Comparison of ENCODE assay signal across 8 cellular contexts in genomic region chr12:47773062-47773857, GRCh38. TPM values are rescaled to one million over a fixed set of nuclear protein-coding genes. Genes with fewer than 3 reads are reported as not detected.
DNase-seq lines count a peak whose midpoint lies in the region; ATAC-seq and TF ChIP-seq lines count a peak whose summit lies in the region.

Gene SLC48A1, plus strand, starts transcription at chr12:47773238. Its CDS starts 67 bp downstream, at chr12:47773305.

- H3K27ac ChIP-seq in CD8-positive, alpha-beta T cell (ENCODE audit: low read depth, low read length) = peak within 1 kb of the TSS; percentile 24
- H3K27ac ChIP-seq in subcutaneous abdominal adipose tissue (ENCODE audit: low read depth, low read length) = no peak within 1 kb of the TSS

- no peaks in the 10 kb centered on the region for H3K36me3 ChIP-seq in CD8-positive, alpha-beta T cell (ENCODE audit: insufficient read depth, low read length)
- H3K36me3 ChIP-seq in neuron (ENCODE audit: insufficient read depth, low read length) (no peaks in the 10 kb centered on the region), subcutaneous abdominal adipose tissue (ENCODE audit: control insufficient read depth in 5 of 5, insufficient read depth in 5 of 5, low read length in 5 of 5) (no peaks in the 10 kb centered on the region)

- H3K9me3 ChIP-seq in CD8-positive, alpha-beta T cell (ENCODE audit: low read length) = no peaks in the 10 kb centered on the region
- no peaks in the 10 kb centered on the region for H3K9me3 ChIP-seq in neuron (ENCODE audit: low read length)
- H3K9me3 ChIP-seq in subcutaneous abdominal adipose tissue (ENCODE audit: control insufficient read depth in 5 of 5, low read length in 5 of 5) = no peaks in the 10 kb centered on the region

- no peaks in the 10 kb centered on the region for H3K27me3 ChIP-seq in CD8-positive, alpha-beta T cell (ENCODE audit: insufficient read depth, low read length)
- H3K27me3 ChIP-seq in neuron (ENCODE audit: insufficient read depth, low read length) (no peaks in the 10 kb centered on the region), subcutaneous abdominal adipose tissue (ENCODE audit: control insufficient read depth in 5 of 5, insufficient read depth in 4 of 5, low read length in 5 of 5) (no peaks in the 10 kb centered on the region)

- CTCF ChIA-PET in CD8-positive, alpha-beta T cell (lab: Charles Lee) = interaction anchor here (1.0 to 18.8 kb wide), 14 partner anchors 9 to 68 kb away, joined by 3 to 500 read pairs (median 4); partner anchors contain the start of genes RAPGEF3 and RPAP3

- TF ChIP-seq CTCF in CD8-positive, alpha-beta T cell (IDR thresholded peaks at IDR 0.05) = no peak
- no peak for TF ChIP-seq CTCF in foreskin fibroblast (IDR thresholded peaks at IDR 0.05; ENCODE audit: low read depth, low read length)

- intact Hi-C loops in CD8-positive, alpha-beta T cell (cut with DNase I, micrococcal nuclease) = loop anchor here (2.0 to 10.0 kb wide), 4 partner anchors 14 to 944 kb away; partner anchors contain the start of genes CCNT1 (in 1 of the 2), RAPGEF3 (in 1 of the 2) and TMEM106C (in 1 of the 2)

- peak within 1 kb of the TSS; percentile 58 for H3K4me3 ChIP-seq in CD8-positive, alpha-beta T cell (ENCODE audit: low read depth, low read length)
- H3K4me3 ChIP-seq in foreskin fibroblast (ENCODE audit: low read depth in 1 of 2, low read length in 2 of 2) (peak within 1 kb of the TSS; percentile 54 to 65), neuron (ENCODE audit: low read length) (peak within 1 kb of the TSS; percentile 77), subcutaneous abdominal adipose tissue (ENCODE audit: low read depth in 1 of 5, low read length in 5 of 5) (peak within 1 kb of the TSS; percentile 65 to 76 (median 67))

- peak within 1 kb of the TSS; percentile 85 for H3K4me3 Mint-ChIP-seq in CD8-positive, alpha-beta T cell

- peaks cover 14% of the 10 kb centered on the region for H3K4me1 Mint-ChIP-seq in CD8-positive, alpha-beta T cell (ENCODE audit: low read depth)

- H3K36me3 Mint-ChIP-seq in CD8-positive, alpha-beta T cell = peaks cover 2% of the 10 kb centered on the region

- peak; percentile 50 to 85 (median 68) for DNase-seq in CD8-positive, alpha-beta T cell
- DNase-seq in activated effector memory CD4-positive, alpha-beta T cell treated with anti-CD3 and anti-CD28 coated beads, Interleukin-2, amount 50 U/mL, for 16 hours = peak; percentile 91
- peak; percentile 58 to 88 for DNase-seq in foreskin fibroblast

- peak within 1 kb of the TSS in 4 of 5 donors; percentile 73 to 82 (median 76) for H3K9ac ChIP-seq in subcutaneous abdominal adipose tissue (ENCODE audit: low read length in 5 of 5)

- peak within 1 kb of the TSS; percentile 87 for H2AFZ ChIP-seq in neuron (ENCODE audit: low read depth, low read length)

- peak within 1 kb of the TSS; percentile 66 for H3K27ac Mint-ChIP-seq in CD8-positive, alpha-beta T cell

- no peaks in the 10 kb centered on the region for H3K9me3 Mint-ChIP-seq in CD8-positive, alpha-beta T cell

- H3K4me1 ChIP-seq in CD8-positive, alpha-beta T cell (ENCODE audit: insufficient read depth, low read length) = peaks cover 16% of the 10 kb centered on the region
- H3K4me1 ChIP-seq in neuron (ENCODE audit: insufficient read depth, low read length) = peaks cover 29% of the 10 kb centered on the region
- peaks cover 13 to 65% (median 61%) of the 10 kb centered on the region in 5 donors for H3K4me1 ChIP-seq in subcutaneous abdominal adipose tissue (ENCODE audit: control insufficient read depth in 5 of 5, insufficient read depth in 5 of 5, low read length in 5 of 5)

- H3K27me3 Mint-ChIP-seq in CD8-positive, alpha-beta T cell (ENCODE audit: low read depth) = no peaks in the 10 kb centered on the region

- peak; percentile 93 for ATAC-seq in CD8-positive, alpha-beta T cell
- ATAC-seq in GM19328 (IDR thresholded peaks at IDR 0.05; ENCODE audit: unreplicated experiment) (peak; percentile 84), HG03460 (IDR thresholded peaks at IDR 0.05; ENCODE audit: unreplicated experiment) (peak; percentile 82)

- POLR2A ChIA-PET in CD8-positive, alpha-beta T cell (lab: Charles Lee) = interaction anchor here (0.6 to 2.4 kb wide), 10 partner anchors 11 to 67 kb away, joined by 3 to 7 read pairs (median 3); partner anchors contain the start of gene RAPGEF3

TF ChIP-seq in PFSK-1, 5 proteins besides CTCF, POLR2A, EP300 and RAD21:
- peak; percentile 39; the same call in 1 of the 2 replicates for TF ChIP-seq POLR2AphosphoS5 (IDR thresholded peaks at IDR 0.05; ENCODE audit: low read depth, low read length)
- no peak for TF ChIP-seq SIN3A (IDR thresholded peaks at IDR 0.05; ENCODE audit: borderline replicate concordance, insufficient read depth, low read length)
- peak; percentile 37 for TF ChIP-seq FOXP2 (optimal IDR thresholded peaks at IDR 0.05; ENCODE audit: borderline replicate concordance, extremely low read depth, extremely low read length, insufficient read depth)

RNA-seq across cellular contexts. Expression of gene SLC48A1, which starts in this region (rescaled TPM):
- 1 to 10 TPM; 4.3 to 5.5 TPM for total RNA-seq in CD8-positive, alpha-beta T cell
- polyA plus RNA-seq in PFSK-1 (2012; ENCODE audit: insufficient read length, low read depth) = 22.1 TPM
